8 cellular contexts compared by ENCODE assay signal in genomic region chr2:111534816-111535803, GRCh38.
A peak's percentile ranks its signal among the peaks of the same experiment; 100 is the strongest.
DNase-seq lines count a peak whose midpoint lies in the region; ATAC-seq and TF ChIP-seq lines count a peak whose summit lies in the region.

No MANE protein-coding gene starts in this region.

- TF ChIP-seq CTCF in Peyer's patch (IDR thresholded peaks at IDR 0.05) (no peak), fibroblast of lung (conservative IDR thresholded peaks at IDR 0.05 in 1 of 2, IDR thresholded peaks at IDR 0.05 in 1 of 2; ENCODE audit: low read depth in 1 of 2, low read length in 2 of 2) (no peak)

- ATAC-seq in HG03108 (IDR thresholded peaks at IDR 0.05; ENCODE audit: unreplicated experiment) (no peak), GM18868 (IDR thresholded peaks at IDR 0.05; ENCODE audit: unreplicated experiment) (no peak)

- H3K4me3 ChIP-seq in Peyer's patch (no peak overlapping the region), fibroblast of lung (replicated peaks in 1 of 4; ENCODE audit: control extremely low read depth in 1 of 4, insufficient read depth in 1 of 4, low read depth in 3 of 4, low read length in 4 of 4) (no peak overlapping the region)

- DNase-seq in GM04504 (ENCODE audit: low read depth) (peak; percentile 33), Peyer's patch (peak in 2 of 3 donors; percentile 23 to 51), fibroblast of lung (ENCODE audit: low read depth in 2 of 2) (peak; percentile 62 to 63), renal cortical epithelial cell (ENCODE audit: low read depth) (peak; percentile 67), germinal center (ENCODE audit: low spot score) (no peak), HT-29 (ENCODE audit: low spot score) (no peak)

- peak overlapping the region; percentile 49 for H3K4me2 ChIP-seq in fibroblast of lung (ENCODE audit: extremely low read depth, insufficient read depth, low read length)

- H3K27me3 ChIP-seq in Peyer's patch (no peaks in the 10 kb centered on the region), fibroblast of lung (ENCODE audit: control insufficient read depth, insufficient read depth, low read length) (no peaks in the 10 kb centered on the region)

- no peak for TF ChIP-seq POLR2A in Peyer's patch (IDR thresholded peaks at IDR 0.05)

- peak overlapping the region in 1 of 4 donors; percentile 39 for H3K27ac ChIP-seq in Peyer's patch
- peak overlapping the region; percentile 80 for H3K27ac ChIP-seq in fibroblast of lung (ENCODE audit: insufficient read depth, low read length)

- H4K20me1 ChIP-seq in fibroblast of lung (ENCODE audit: control insufficient read depth, extremely low read depth, insufficient read depth, low read length), result no peaks in the 10 kb centered on the region

- H3K9ac ChIP-seq in fibroblast of lung (ENCODE audit: insufficient read depth, low read length), result no peak overlapping the region

- H3K9me3 ChIP-seq in Peyer's patch, result no peaks in the 10 kb centered on the region
- H3K9me3 ChIP-seq in fibroblast of lung (ENCODE audit: control insufficient read depth, insufficient read depth, low read depth, low read length), result no peaks in the 10 kb centered on the region

- H3K4me1 ChIP-seq in Peyer's patch (peaks cover 0 to 9% (median 0%) of the 10 kb centered on the region in 4 donors), fibroblast of lung (ENCODE audit: control insufficient read depth, extremely low read depth, insufficient read depth, low read length) (peaks cover 14% of the 10 kb centered on the region)

- no peak overlapping the region for H2AFZ ChIP-seq in fibroblast of lung (ENCODE audit: low read length)

- H3K36me3 ChIP-seq in Peyer's patch (no peaks in the 10 kb centered on the region), fibroblast of lung (ENCODE audit: control insufficient read depth, insufficient read depth, low read length) (no peaks in the 10 kb centered on the region)

- H3K79me2 ChIP-seq in fibroblast of lung (ENCODE audit: control insufficient read depth, insufficient read depth, low read length), result no peaks in the 10 kb centered on the region

Comparison
In these comparisons a context has a peak if more than half of its experiments do, and no peak if none do; other contexts are left out.
1. DNase-seq: peak in GM04504 (single experiment), Peyer's patch (2 of 3), fibroblast of lung (2 of 2) and renal cortical epithelial cell (single experiment); none in germinal center (single experiment) and HT-29 (single experiment).